ENCODE assay signal across 1 cellular context in genomic region chr1:165858928-165859845, GRCh38.
TF ChIP-seq lines count a peak whose summit lies in the region.

No MANE protein-coding gene starts in this region.

TF ChIP-seq in HepG2, 621 proteins besides CTCF, POLR2A, EP300 and RAD21:
- TF ChIP-seq SATB2 (CRISPR knock-in tag; IDR thresholded peaks at IDR 0.05) = no peak
- no peak for TF ChIP-seq SMARCC2 (IDR thresholded peaks at IDR 0.05)
- TF ChIP-seq TBL1XR1 (IDR thresholded peaks at IDR 0.05; ENCODE audit: borderline replicate concordance, low read length, partially characterized antibody) = no peak
- TF ChIP-seq ZNF432 (CRISPR knock-in tag; IDR thresholded peaks at IDR 0.05; ENCODE audit: borderline replicate concordance) = no peak
